In genomic region chr14:58294201-58294600, GRCh38 we compare ENCODE assay signal across 18 cellular contexts.
"Had no signal": no experiment of that assay in that cellular context is flagged by ENCODE, and none has a peak within 500 bp of the region (broad histone marks: within the 10 kb centered on the region; RNA-seq: fewer than 3 reads in every experiment).

No MANE protein-coding gene starts in this region.

- H3K9me3 ChIP-seq: breast epithelium, ovary, sigmoid colon, spleen, thyroid gland had no signal

- H3K27ac ChIP-seq: breast epithelium, ovary, spleen, thyroid gland had no signal

- H3K27me3 Mint-ChIP-seq: activated CD8-positive, alpha-beta memory T cell treated with anti-CD3 and anti-CD28 coated beads, Interleukin-2, amount 10 ng/mL, durations not matched to agents 7 days and 5 days; dendritic cell treated with granulocyte-macrophage colony-stimulating factor and Interleukin-4, amounts not matched to agents 40 ng/mL and 50 ng/mL, for 4 days had no signal

- DNase-seq: activated CD4-positive, alpha-beta T cell treated with anti-CD3 and anti-CD28 coated beads for 1 hour; activated CD4-positive, alpha-beta T cell treated with anti-CD3 and anti-CD28 coated beads, Interleukin-2, amount 50 U/mL, for 4 hours; activated CD8-positive, alpha-beta memory T cell treated with anti-CD3 and anti-CD28 coated beads, Interleukin-2, amount 10 ng/mL, durations not matched to agents 7 days and 5 days; activated gamma-delta T cell; activated T-cell treated with anti-CD3 and anti-CD28 coated beads, Interleukin-2, amount 50 U/mL, for 48 hours; aorta; effector memory CD4-positive, alpha-beta T cell; foreskin melanocyte; head of caudate nucleus; immature natural killer cell; mesenchymal stem cell; ovary; sigmoid colon; spleen; T1000 had no signal

- H3K27me3 ChIP-seq: breast epithelium, ovary, sigmoid colon, spleen, thyroid gland had no signal

- ATAC-seq: activated CD8-positive, alpha-beta memory T cell treated with anti-CD3 and anti-CD28 coated beads, Interleukin-2, amount 10 ng/mL, durations not matched to agents 7 days and 5 days had no signal

- H3K4me3 ChIP-seq: breast epithelium, ovary, sigmoid colon, spleen, thyroid gland had no signal

- H3K36me3 ChIP-seq: breast epithelium, ovary had no signal

- H3K4me3 Mint-ChIP-seq: activated CD8-positive, alpha-beta memory T cell treated with anti-CD3 and anti-CD28 coated beads, Interleukin-2, amount 10 ng/mL, durations not matched to agents 7 days and 5 days; dendritic cell treated with granulocyte-macrophage colony-stimulating factor and Interleukin-4, amounts not matched to agents 40 ng/mL and 50 ng/mL, for 4 days had no signal

- H3K27ac Mint-ChIP-seq: activated CD8-positive, alpha-beta memory T cell treated with anti-CD3 and anti-CD28 coated beads, Interleukin-2, amount 10 ng/mL, durations not matched to agents 7 days and 5 days; immature natural killer cell had no signal

- H3K9me3 Mint-ChIP-seq: dendritic cell treated with granulocyte-macrophage colony-stimulating factor and Interleukin-4, amounts not matched to agents 40 ng/mL and 50 ng/mL, for 4 days; immature natural killer cell had no signal
